14 cellular contexts compared by ENCODE assay signal in the genomic region with DNA sequence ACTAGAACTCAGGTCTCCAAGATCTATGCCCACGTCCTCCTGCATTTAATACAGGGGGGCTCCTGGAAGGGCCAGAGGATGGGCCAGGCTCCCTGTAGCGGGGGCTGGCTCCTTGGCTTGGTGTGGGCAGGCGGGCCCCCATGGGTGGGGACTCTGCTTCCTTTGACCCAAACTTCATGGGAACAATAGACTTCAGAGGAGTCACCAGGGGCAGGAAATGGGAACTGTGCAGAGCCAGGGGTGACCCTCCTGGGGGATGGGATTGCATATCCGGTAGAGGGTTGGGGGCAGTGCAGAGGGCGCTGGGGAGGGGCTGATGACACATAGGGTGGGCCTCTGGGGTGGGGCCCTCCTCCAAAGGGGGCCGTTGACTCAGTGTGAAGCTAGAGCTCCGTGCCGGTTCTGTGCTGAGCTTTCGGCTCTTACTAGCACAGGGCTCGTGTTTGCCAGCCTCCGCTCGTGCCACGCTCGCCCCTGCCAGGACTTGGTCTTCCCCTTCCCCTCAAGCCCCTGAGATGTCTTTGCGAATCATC. TPM values are rescaled to one million over a fixed set of nuclear protein-coding genes. Genes with fewer than 3 reads are reported as not detected.
DNase-seq lines count a peak whose midpoint lies in the region; ATAC-seq and TF ChIP-seq lines count a peak whose summit lies in the region.
"Had no signal": no experiment of that assay in that cellular context is flagged by ENCODE, and none has a peak within 500 bp of the region (broad histone marks: within the 10 kb centered on the region; RNA-seq: fewer than 3 reads in every experiment).

No MANE protein-coding gene starts in this region.

- TF ChIP-seq POLR2A in vagina (IDR thresholded peaks at IDR 0.05), result no peak

- H3K4me2 ChIP-seq in GM23338 (peak overlapping the region; percentile 89), osteoblast (ENCODE audit: insufficient read depth, low read length) (peak overlapping the region; percentile 68)

- no peaks in the 10 kb centered on the region; the same call in 2 of the 3 replicates for H3K9me3 Mint-ChIP-seq in GM23338
- H3K9me3 Mint-ChIP-seq: HFFc6; stimulated activated naive B cell treated with anti-CD40 and anti-IgM and Interleukin-4, amounts not matched to agents 10 μg/mL and 1 μg/mL and 100 μg/mL, for 72 hours had no signal

- peaks cover 21% of the 10 kb centered on the region for H3K36me3 ChIP-seq in GM23338 (ENCODE audit: insufficient read depth)
- H3K36me3 ChIP-seq in iPS-15b (ENCODE audit: control insufficient read depth, insufficient read depth, low read length), result no peaks in the 10 kb centered on the region
- H3K36me3 ChIP-seq in osteoblast (ENCODE audit: insufficient read depth, low read length), result no peaks in the 10 kb centered on the region
- H3K36me3 ChIP-seq in vagina, result no peaks in the 10 kb centered on the region

- H3K27ac ChIP-seq in GM23338 (ENCODE audit: low read depth), result peak overlapping the region; percentile 99
- H3K27ac ChIP-seq in osteoblast (ENCODE audit: low read depth, low read length), result peak overlapping the region; percentile 33
- H3K27ac ChIP-seq in vagina, result no peak overlapping the region

- H3F3A ChIP-seq in GM23338 (replicated peaks; ENCODE audit: low read depth), result peaks cover 28% of the 10 kb centered on the region

- peaks cover 50% of the 10 kb centered on the region for H3K36me3 Mint-ChIP-seq in GM23338 (ENCODE audit: low read depth)
- H3K36me3 Mint-ChIP-seq: stimulated activated naive B cell treated with anti-CD40 and anti-IgM and Interleukin-4, amounts not matched to agents 10 μg/mL and 1 μg/mL and 100 μg/mL, for 72 hours had no signal

- H3K4me3 Mint-ChIP-seq in GM23338, result peak overlapping the region; percentile 67
- H3K4me3 Mint-ChIP-seq: HFFc6; stimulated activated naive B cell treated with anti-CD40 and anti-IgM and Interleukin-4, amounts not matched to agents 10 μg/mL and 1 μg/mL and 100 μg/mL, for 72 hours had no signal

- peaks cover 36% of the 10 kb centered on the region for H4K20me1 ChIP-seq in GM23338 (replicated peaks; ENCODE audit: insufficient read depth)
- H4K20me1 ChIP-seq in osteoblast (ENCODE audit: insufficient read depth, low read length), result peaks cover 44% of the 10 kb centered on the region

- ATAC-seq in GM23338, result peak; percentile 34
- ATAC-seq: stimulated activated naive B cell treated with anti-CD40 and anti-IgM and Interleukin-4, amounts not matched to agents 10 μg/mL and 1 μg/mL and 100 μg/mL, for 72 hours had no signal

- H2AFZ ChIP-seq in GM23338 (no peak overlapping the region), osteoblast (ENCODE audit: low read length) (peak overlapping the region; percentile 46)

- H3K79me2 ChIP-seq in GM23338 (replicated peaks; ENCODE audit: insufficient read depth), result peaks cover 93% of the 10 kb centered on the region
- peaks cover 66% of the 10 kb centered on the region for H3K79me2 ChIP-seq in osteoblast (ENCODE audit: insufficient read depth, low read length)

- peak overlapping the region; percentile 95 for H3K27ac Mint-ChIP-seq in GM23338
- H3K27ac Mint-ChIP-seq: HFFc6; stimulated activated naive B cell treated with anti-CD40 and anti-IgM and Interleukin-4, amounts not matched to agents 10 μg/mL and 1 μg/mL and 100 μg/mL, for 72 hours had no signal

- no peaks in the 10 kb centered on the region for H3K9me3 ChIP-seq in iPS-15b (ENCODE audit: control insufficient read depth, insufficient read depth, low read length)
- H3K9me3 ChIP-seq in osteoblast (ENCODE audit: low read depth, low read length), result no peaks in the 10 kb centered on the region
- H3K9me3 ChIP-seq in vagina, result no peaks in the 10 kb centered on the region

- intact Hi-C loops in vagina (cut with DNase I), result no loop called here

- H3K27me3 Mint-ChIP-seq in GM23338 (ENCODE audit: insufficient read depth, low read depth, poor library complexity), result peaks cover 19% of the 10 kb centered on the region

- 0 out of 2 replicates have a peak, but pooled peaks cover 3% of the 10 kb centered on the region for H3K27me3 ChIP-seq in GM23338 (ENCODE audit: insufficient read depth)
- peaks cover 7% of the 10 kb centered on the region for H3K27me3 ChIP-seq in iPS-15b (ENCODE audit: control insufficient read depth, insufficient read depth, low read length)
- no peaks in the 10 kb centered on the region for H3K27me3 ChIP-seq in osteoblast (ENCODE audit: insufficient read depth, low read length)
- H3K27me3 ChIP-seq in vagina, result no peaks in the 10 kb centered on the region

- peak overlapping the region; percentile 79 for H3K9ac ChIP-seq in iPS-15b (ENCODE audit: low read depth, low read length)

- peak overlapping the region; percentile 57 for H3K4me3 ChIP-seq in GM23338
- H3K4me3 ChIP-seq in cardiac fibroblast (replicated peaks in 1 of 2; ENCODE audit: low read depth in 2 of 2, low read length in 2 of 2), result peak overlapping the region; percentile 11 to 24
- H3K4me3 ChIP-seq in iPS-15b (ENCODE audit: low read depth, low read length), result peak overlapping the region; percentile 53
- H3K4me3 ChIP-seq in osteoblast (ENCODE audit: insufficient read depth, low read length), result peak overlapping the region; percentile 55
- H3K4me3 ChIP-seq in vagina, result no peak overlapping the region

- no peak for TF ChIP-seq CTCF in GM23338 (conservative IDR thresholded peaks at IDR 0.05; ENCODE audit: low read depth in 2 of 2)
- TF ChIP-seq CTCF in cardiac fibroblast (IDR thresholded peaks at IDR 0.05; ENCODE audit: low read depth, low read length), result no peak
- no peak for TF ChIP-seq CTCF in osteoblast (IDR thresholded peaks at IDR 0.05; ENCODE audit: extremely low read depth, low read depth, low read length)
- TF ChIP-seq CTCF in vagina (IDR thresholded peaks at IDR 0.05), result no peak

- H3K4me1 ChIP-seq in GM23338 (ENCODE audit: insufficient read depth) (peaks cover 45% of the 10 kb centered on the region), iPS-15b (ENCODE audit: control insufficient read depth, insufficient read depth, low read length) (peaks cover 18% of the 10 kb centered on the region), osteoblast (ENCODE audit: insufficient read depth, low read length) (peaks cover 27% of the 10 kb centered on the region), vagina (peaks cover 20% of the 10 kb centered on the region)

- H3K9me2 ChIP-seq in GM23338 (ENCODE audit: insufficient read depth), result no peaks in the 10 kb centered on the region

- peaks cover 47% of the 10 kb centered on the region for H3K4me1 Mint-ChIP-seq in GM23338

- DNase-seq in GM23338 (ENCODE audit: low spot score) (peak; percentile 81), cardiac fibroblast (ENCODE audit: low read depth in 2 of 2) (peak; percentile 36 to 53), osteoblast (ENCODE audit: insufficient read length, low spot score, missing footprints) (peak; percentile 91), retina (no peak), NCI-H2081 (lab: John Stamatoyannopoulos, UW) (no peak), vagina (ENCODE audit: extremely low spot score in 2 of 2) (no peak), NCI-H1092 treated with DMSO at 0.1 percent for 48 hours (lab: John Stamatoyannopoulos, UW) (no peak)
- DNase-seq: foreskin melanocyte; GDM1; HFFc6; NCI-H446; RPMI8226; stimulated activated naive B cell treated with anti-CD40 and anti-IgM and Interleukin-4, amounts not matched to agents 10 μg/mL and 1 μg/mL and 100 μg/mL, for 72 hours had no signal

RNA-seq across cellular contexts. Expression of gene TEAD4, which starts 4.6 kb away (rescaled TPM):
- total RNA-seq in GM23338 (2014; rRNA removed; shearing (Covaris generic)), result 137 and 145 TPM in 2 replicates
- 56.0 and 68.1 TPM in 2 replicates for polyA plus RNA-seq in GM23338 (2016; fragmentation: Nextera tagmentation; extraction: Ambion mirVana)
- total RNA-seq in osteoblast (15.2 and 16.2 TPM in 2 replicates), vagina (18.7 TPM)

Comparison
In these comparisons a context has a peak if more than half of its experiments do, and no peak if none do; other contexts are left out.
1. DNase-seq: peak in GM23338 (single experiment), cardiac fibroblast (2 of 2) and osteoblast (single experiment); none in retina (single experiment), NCI-H2081 (0 of 2), vagina (0 of 2) and NCI-H1092 treated with DMSO at 0.1 percent for 48 hours (single experiment).
2. H3K4me3 ChIP-seq: peak in GM23338 (single experiment), cardiac fibroblast (2 of 2), iPS-15b (single experiment) and osteoblast (single experiment); none in vagina (0 of 2).